ENCODE assay signal across 1 cellular context in the genomic region with DNA sequence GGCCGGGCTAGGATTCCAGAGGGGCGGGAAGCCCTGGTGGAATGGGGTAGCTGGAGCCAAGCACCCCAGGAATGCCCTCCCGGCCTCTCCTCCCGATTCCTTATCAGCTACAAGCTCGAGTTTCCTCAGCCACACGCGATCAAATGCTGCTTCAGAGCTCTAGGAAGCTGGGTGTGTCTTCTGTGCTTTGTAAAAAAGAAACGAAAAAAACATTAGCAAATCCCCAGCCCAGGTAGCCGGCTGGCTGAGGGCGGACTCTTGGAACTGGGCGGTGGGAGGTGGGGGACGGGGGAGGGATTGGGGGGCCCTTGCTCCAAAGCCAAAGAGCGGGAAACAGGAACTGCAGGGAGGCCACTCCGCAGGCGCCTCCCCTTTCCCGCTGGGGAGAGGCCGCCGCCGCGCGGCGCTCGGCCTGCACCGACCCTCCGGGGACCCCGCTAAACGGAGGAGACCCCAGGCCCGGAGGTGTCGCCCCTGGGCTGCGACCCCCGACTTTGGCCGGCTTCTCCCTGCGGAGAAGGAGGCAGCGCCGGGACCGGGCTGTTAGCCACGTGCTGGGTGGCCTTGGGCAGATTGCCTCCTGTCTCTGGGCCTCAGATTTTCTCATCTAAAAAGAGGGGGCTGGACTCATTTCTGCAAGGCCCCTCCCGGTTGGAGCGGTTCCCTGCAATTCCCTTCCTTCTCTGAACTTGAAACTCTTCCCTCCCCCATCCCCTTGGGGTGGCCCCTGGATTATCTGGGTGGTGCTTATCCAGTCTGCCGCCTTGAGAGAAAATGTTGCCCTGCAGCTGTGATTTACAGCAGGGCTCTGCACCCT.
TF ChIP-seq lines count a peak whose summit lies in the region.

No MANE protein-coding gene starts in this region.

TF ChIP-seq in K562, 482 proteins besides CTCF, POLR2A, EP300 and RAD21 (continued from another document and continues in another):
- TF ChIP-seq, protein P1, sequence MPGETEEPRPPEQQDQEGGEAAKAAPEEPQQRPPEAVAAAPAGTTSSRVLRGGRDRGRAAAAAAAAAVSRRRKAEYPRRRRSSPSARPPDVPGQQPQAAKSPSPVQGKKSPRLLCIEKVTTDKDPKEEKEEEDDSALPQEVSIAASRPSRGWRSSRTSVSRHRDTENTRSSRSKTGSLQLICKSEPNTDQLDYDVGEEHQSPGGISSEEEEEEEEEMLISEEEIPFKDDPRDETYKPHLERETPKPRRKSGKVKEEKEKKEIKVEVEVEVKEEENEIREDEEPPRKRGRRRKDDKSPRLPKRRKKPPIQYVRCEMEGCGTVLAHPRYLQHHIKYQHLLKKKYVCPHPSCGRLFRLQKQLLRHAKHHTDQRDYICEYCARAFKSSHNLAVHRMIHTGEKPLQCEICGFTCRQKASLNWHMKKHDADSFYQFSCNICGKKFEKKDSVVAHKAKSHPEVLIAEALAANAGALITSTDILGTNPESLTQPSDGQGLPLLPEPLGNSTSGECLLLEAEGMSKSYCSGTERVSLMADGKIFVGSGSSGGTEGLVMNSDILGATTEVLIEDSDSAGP (CRISPR knock-in tag; IDR thresholded peaks at IDR 0.05): no peak
- TF ChIP-seq POLR2B (IDR thresholded peaks at IDR 0.05; ENCODE audit: low read depth, partially characterized antibody) (no peak), SRSF9 (IDR thresholded peaks at IDR 0.05; ENCODE audit: borderline replicate concordance, low read depth, low read length) (no peak), ZNF212 (CRISPR knock-in tag; IDR thresholded peaks at IDR 0.05) (no peak), SMAD3 (CRISPR knock-in tag; conservative IDR thresholded peaks at IDR 0.05) (no peak), CAMTA2 (CRISPR knock-in tag; conservative IDR thresholded peaks at IDR 0.05) (no peak), NFYB (IDR thresholded peaks at IDR 0.05; ENCODE audit: extremely low read depth, insufficient read length) (no peak), NFE2L1 (tag; IDR thresholded peaks at IDR 0.05; ENCODE audit: borderline replicate concordance, low read depth) (no peak), POLR2G (IDR thresholded peaks at IDR 0.05; ENCODE audit: low read depth, low read length) (peak; percentile 72), NR4A1 (CRISPR knock-in tag; IDR thresholded peaks at IDR 0.05) (no peak), NR4A1 (tag; IDR thresholded peaks at IDR 0.05) (no peak), ZNF644 (tag; IDR thresholded peaks at IDR 0.05; ENCODE audit: low read depth) (no peak)
- TF ChIP-seq, protein P2, sequence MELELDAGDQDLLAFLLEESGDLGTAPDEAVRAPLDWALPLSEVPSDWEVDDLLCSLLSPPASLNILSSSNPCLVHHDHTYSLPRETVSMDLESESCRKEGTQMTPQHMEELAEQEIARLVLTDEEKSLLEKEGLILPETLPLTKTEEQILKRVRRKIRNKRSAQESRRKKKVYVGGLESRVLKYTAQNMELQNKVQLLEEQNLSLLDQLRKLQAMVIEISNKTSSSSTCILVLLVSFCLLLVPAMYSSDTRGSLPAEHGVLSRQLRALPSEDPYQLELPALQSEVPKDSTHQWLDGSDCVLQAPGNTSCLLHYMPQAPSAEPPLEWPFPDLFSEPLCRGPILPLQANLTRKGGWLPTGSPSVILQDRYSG (tag; conservative IDR thresholded peaks at IDR 0.05; ENCODE audit: low read depth): no peak
- TF ChIP-seq, protein P3, sequence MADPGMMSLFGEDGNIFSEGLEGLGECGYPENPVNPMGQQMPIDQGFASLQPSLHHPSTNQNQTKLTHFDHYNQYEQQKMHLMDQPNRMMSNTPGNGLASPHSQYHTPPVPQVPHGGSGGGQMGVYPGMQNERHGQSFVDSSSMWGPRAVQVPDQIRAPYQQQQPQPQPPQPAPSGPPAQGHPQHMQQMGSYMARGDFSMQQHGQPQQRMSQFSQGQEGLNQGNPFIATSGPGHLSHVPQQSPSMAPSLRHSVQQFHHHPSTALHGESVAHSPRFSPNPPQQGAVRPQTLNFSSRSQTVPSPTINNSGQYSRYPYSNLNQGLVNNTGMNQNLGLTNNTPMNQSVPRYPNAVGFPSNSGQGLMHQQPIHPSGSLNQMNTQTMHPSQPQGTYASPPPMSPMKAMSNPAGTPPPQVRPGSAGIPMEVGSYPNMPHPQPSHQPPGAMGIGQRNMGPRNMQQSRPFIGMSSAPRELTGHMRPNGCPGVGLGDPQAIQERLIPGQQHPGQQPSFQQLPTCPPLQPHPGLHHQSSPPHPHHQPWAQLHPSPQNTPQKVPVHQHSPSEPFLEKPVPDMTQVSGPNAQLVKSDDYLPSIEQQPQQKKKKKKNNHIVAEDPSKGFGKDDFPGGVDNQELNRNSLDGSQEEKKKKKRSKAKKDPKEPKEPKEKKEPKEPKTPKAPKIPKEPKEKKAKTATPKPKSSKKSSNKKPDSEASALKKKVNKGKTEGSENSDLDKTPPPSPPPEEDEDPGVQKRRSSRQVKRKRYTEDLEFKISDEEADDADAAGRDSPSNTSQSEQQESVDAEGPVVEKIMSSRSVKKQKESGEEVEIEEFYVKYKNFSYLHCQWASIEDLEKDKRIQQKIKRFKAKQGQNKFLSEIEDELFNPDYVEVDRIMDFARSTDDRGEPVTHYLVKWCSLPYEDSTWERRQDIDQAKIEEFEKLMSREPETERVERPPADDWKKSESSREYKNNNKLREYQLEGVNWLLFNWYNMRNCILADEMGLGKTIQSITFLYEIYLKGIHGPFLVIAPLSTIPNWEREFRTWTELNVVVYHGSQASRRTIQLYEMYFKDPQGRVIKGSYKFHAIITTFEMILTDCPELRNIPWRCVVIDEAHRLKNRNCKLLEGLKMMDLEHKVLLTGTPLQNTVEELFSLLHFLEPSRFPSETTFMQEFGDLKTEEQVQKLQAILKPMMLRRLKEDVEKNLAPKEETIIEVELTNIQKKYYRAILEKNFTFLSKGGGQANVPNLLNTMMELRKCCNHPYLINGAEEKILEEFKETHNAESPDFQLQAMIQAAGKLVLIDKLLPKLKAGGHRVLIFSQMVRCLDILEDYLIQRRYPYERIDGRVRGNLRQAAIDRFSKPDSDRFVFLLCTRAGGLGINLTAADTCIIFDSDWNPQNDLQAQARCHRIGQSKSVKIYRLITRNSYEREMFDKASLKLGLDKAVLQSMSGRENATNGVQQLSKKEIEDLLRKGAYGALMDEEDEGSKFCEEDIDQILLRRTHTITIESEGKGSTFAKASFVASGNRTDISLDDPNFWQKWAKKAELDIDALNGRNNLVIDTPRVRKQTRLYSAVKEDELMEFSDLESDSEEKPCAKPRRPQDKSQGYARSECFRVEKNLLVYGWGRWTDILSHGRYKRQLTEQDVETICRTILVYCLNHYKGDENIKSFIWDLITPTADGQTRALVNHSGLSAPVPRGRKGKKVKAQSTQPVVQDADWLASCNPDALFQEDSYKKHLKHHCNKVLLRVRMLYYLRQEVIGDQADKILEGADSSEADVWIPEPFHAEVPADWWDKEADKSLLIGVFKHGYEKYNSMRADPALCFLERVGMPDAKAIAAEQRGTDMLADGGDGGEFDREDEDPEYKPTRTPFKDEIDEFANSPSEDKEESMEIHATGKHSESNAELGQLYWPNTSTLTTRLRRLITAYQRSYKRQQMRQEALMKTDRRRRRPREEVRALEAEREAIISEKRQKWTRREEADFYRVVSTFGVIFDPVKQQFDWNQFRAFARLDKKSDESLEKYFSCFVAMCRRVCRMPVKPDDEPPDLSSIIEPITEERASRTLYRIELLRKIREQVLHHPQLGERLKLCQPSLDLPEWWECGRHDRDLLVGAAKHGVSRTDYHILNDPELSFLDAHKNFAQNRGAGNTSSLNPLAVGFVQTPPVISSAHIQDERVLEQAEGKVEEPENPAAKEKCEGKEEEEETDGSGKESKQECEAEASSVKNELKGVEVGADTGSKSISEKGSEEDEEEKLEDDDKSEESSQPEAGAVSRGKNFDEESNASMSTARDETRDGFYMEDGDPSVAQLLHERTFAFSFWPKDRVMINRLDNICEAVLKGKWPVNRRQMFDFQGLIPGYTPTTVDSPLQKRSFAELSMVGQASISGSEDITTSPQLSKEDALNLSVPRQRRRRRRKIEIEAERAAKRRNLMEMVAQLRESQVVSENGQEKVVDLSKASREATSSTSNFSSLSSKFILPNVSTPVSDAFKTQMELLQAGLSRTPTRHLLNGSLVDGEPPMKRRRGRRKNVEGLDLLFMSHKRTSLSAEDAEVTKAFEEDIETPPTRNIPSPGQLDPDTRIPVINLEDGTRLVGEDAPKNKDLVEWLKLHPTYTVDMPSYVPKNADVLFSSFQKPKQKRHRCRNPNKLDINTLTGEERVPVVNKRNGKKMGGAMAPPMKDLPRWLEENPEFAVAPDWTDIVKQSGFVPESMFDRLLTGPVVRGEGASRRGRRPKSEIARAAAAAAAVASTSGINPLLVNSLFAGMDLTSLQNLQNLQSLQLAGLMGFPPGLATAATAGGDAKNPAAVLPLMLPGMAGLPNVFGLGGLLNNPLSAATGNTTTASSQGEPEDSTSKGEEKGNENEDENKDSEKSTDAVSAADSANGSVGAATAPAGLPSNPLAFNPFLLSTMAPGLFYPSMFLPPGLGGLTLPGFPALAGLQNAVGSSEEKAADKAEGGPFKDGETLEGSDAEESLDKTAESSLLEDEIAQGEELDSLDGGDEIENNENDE (IDR thresholded peaks at IDR 0.05; ENCODE audit: low read depth, low read length): no peak
- TF ChIP-seq, protein P4, sequence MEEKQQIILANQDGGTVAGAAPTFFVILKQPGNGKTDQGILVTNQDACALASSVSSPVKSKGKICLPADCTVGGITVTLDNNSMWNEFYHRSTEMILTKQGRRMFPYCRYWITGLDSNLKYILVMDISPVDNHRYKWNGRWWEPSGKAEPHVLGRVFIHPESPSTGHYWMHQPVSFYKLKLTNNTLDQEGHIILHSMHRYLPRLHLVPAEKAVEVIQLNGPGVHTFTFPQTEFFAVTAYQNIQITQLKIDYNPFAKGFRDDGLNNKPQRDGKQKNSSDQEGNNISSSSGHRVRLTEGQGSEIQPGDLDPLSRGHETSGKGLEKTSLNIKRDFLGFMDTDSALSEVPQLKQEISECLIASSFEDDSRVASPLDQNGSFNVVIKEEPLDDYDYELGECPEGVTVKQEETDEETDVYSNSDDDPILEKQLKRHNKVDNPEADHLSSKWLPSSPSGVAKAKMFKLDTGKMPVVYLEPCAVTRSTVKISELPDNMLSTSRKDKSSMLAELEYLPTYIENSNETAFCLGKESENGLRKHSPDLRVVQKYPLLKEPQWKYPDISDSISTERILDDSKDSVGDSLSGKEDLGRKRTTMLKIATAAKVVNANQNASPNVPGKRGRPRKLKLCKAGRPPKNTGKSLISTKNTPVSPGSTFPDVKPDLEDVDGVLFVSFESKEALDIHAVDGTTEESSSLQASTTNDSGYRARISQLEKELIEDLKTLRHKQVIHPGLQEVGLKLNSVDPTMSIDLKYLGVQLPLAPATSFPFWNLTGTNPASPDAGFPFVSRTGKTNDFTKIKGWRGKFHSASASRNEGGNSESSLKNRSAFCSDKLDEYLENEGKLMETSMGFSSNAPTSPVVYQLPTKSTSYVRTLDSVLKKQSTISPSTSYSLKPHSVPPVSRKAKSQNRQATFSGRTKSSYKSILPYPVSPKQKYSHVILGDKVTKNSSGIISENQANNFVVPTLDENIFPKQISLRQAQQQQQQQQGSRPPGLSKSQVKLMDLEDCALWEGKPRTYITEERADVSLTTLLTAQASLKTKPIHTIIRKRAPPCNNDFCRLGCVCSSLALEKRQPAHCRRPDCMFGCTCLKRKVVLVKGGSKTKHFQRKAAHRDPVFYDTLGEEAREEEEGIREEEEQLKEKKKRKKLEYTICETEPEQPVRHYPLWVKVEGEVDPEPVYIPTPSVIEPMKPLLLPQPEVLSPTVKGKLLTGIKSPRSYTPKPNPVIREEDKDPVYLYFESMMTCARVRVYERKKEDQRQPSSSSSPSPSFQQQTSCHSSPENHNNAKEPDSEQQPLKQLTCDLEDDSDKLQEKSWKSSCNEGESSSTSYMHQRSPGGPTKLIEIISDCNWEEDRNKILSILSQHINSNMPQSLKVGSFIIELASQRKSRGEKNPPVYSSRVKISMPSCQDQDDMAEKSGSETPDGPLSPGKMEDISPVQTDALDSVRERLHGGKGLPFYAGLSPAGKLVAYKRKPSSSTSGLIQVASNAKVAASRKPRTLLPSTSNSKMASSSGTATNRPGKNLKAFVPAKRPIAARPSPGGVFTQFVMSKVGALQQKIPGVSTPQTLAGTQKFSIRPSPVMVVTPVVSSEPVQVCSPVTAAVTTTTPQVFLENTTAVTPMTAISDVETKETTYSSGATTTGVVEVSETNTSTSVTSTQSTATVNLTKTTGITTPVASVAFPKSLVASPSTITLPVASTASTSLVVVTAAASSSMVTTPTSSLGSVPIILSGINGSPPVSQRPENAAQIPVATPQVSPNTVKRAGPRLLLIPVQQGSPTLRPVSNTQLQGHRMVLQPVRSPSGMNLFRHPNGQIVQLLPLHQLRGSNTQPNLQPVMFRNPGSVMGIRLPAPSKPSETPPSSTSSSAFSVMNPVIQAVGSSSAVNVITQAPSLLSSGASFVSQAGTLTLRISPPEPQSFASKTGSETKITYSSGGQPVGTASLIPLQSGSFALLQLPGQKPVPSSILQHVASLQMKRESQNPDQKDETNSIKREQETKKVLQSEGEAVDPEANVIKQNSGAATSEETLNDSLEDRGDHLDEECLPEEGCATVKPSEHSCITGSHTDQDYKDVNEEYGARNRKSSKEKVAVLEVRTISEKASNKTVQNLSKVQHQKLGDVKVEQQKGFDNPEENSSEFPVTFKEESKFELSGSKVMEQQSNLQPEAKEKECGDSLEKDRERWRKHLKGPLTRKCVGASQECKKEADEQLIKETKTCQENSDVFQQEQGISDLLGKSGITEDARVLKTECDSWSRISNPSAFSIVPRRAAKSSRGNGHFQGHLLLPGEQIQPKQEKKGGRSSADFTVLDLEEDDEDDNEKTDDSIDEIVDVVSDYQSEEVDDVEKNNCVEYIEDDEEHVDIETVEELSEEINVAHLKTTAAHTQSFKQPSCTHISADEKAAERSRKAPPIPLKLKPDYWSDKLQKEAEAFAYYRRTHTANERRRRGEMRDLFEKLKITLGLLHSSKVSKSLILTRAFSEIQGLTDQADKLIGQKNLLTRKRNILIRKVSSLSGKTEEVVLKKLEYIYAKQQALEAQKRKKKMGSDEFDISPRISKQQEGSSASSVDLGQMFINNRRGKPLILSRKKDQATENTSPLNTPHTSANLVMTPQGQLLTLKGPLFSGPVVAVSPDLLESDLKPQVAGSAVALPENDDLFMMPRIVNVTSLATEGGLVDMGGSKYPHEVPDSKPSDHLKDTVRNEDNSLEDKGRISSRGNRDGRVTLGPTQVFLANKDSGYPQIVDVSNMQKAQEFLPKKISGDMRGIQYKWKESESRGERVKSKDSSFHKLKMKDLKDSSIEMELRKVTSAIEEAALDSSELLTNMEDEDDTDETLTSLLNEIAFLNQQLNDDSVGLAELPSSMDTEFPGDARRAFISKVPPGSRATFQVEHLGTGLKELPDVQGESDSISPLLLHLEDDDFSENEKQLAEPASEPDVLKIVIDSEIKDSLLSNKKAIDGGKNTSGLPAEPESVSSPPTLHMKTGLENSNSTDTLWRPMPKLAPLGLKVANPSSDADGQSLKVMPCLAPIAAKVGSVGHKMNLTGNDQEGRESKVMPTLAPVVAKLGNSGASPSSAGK (IDR thresholded peaks at IDR 0.05): peak; percentile 91
